ENCODE assay signal across 23 cellular contexts in the genomic region with DNA sequence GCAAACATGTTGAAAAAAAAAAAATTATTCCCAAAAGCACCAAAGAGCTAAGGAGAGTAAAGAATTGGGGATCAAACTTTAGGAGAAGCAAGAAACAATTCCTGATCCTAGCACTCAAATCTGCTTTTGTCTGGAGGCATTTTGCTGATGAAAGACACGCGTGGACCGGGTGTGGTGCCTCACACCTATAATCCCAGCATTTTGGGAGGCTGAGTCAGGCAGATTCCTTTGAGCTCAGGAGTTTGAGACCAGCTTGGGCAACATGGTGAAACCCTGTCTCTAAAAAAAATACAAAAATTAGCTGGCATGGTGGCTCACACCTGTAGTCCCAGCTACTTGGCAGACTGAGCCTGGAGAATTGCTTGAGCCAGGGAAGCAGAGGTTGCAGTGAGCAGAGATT.
"Had no signal": no experiment of that assay in that cellular context is flagged by ENCODE, and none has a peak within 500 bp of the region (broad histone marks: within the 10 kb centered on the region; RNA-seq: fewer than 3 reads in every experiment).

No MANE protein-coding gene starts in this region.

- H3K9me3 ChIP-seq: SK-N-SH had no signal

- H3K9ac ChIP-seq: KMS-11, SK-N-SH had no signal

- ATAC-seq: K562 had no signal

- H3K4me3 ChIP-seq: K562 had no signal

- H3K4me2 ChIP-seq: KMS-11, SK-N-SH had no signal

- DNase-seq: Kasumi-1, MM.1S, NCI-H1092 treated with DMSO at 0.1 percent for 48 hours, NCI-H1436, NCI-H187, NCI-H2029, NCI-H2081 treated with DMSO at 0.1 percent for 48 hours, NCI-H2171, NCI-H226, NCI-H446, NCI-H510A, NCI-H524 treated with DMSO at 0.1 percent for 48 hours, NCI-H69, NCI-H774, RPMI8226, SHP77, SK-N-SH, SW 1271 had no signal

- H3K27ac ChIP-seq: HL-60, KMS-11 had no signal

- FAIRE-seq: HTR-8/SVneo, K562, RCC 7860 had no signal
